Comparison of ENCODE assay signal across 1 cellular context in the genomic region with DNA sequence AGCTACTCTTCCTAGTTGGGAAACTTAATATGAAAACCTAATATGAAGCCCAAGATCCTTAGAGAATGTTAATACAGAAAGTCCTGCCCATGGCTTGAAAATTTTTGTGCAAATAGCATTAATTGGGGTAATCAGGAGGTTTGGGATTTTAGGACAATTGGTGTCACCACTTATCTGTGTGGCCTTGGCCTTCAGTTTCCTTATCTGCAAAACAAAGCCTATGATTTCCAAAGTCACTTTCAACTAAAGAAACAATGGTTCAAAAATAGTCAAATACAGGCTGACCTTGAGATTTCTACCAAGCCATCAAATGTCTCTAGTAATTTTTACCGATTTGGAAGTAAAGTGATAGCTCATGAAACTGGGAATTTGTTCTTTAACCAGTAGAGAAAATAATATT.
TF ChIP-seq lines count a peak whose summit lies in the region.

No MANE protein-coding gene starts in this region.

TF ChIP-seq in HepG2, 621 proteins besides CTCF, POLR2A, EP300 and RAD21:
- TF ChIP-seq MAFG (CRISPR knock-in tag; IDR thresholded peaks at IDR 0.05), result no peak
- no peak for TF ChIP-seq SOX13 (IDR thresholded peaks at IDR 0.05)
- peak in 1 of 2 experiments; percentile 94; a peak in 2 of 4 replicates for TF ChIP-seq SOX13 (CRISPR knock-in tag; conservative IDR thresholded peaks at IDR 0.05 in 1 of 2, IDR thresholded peaks at IDR 0.05 in 1 of 2)
- TF ChIP-seq, protein P1, sequence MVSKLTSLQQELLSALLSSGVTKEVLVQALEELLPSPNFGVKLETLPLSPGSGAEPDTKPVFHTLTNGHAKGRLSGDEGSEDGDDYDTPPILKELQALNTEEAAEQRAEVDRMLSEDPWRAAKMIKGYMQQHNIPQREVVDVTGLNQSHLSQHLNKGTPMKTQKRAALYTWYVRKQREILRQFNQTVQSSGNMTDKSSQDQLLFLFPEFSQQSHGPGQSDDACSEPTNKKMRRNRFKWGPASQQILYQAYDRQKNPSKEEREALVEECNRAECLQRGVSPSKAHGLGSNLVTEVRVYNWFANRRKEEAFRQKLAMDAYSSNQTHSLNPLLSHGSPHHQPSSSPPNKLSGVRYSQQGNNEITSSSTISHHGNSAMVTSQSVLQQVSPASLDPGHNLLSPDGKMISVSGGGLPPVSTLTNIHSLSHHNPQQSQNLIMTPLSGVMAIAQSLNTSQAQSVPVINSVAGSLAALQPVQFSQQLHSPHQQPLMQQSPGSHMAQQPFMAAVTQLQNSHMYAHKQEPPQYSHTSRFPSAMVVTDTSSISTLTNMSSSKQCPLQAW (CRISPR knock-in tag; IDR thresholded peaks at IDR 0.05), result no peak
- TF ChIP-seq SOX5 (CRISPR knock-in tag; IDR thresholded peaks at IDR 0.05; ENCODE audit: borderline replicate concordance), result peak; percentile 60; the same call in 1 of the 2 replicates
TF ChIP-seq in HepG2: peak in this region for 2.
